1 cellular context compared by ENCODE assay signal in the genomic region with DNA sequence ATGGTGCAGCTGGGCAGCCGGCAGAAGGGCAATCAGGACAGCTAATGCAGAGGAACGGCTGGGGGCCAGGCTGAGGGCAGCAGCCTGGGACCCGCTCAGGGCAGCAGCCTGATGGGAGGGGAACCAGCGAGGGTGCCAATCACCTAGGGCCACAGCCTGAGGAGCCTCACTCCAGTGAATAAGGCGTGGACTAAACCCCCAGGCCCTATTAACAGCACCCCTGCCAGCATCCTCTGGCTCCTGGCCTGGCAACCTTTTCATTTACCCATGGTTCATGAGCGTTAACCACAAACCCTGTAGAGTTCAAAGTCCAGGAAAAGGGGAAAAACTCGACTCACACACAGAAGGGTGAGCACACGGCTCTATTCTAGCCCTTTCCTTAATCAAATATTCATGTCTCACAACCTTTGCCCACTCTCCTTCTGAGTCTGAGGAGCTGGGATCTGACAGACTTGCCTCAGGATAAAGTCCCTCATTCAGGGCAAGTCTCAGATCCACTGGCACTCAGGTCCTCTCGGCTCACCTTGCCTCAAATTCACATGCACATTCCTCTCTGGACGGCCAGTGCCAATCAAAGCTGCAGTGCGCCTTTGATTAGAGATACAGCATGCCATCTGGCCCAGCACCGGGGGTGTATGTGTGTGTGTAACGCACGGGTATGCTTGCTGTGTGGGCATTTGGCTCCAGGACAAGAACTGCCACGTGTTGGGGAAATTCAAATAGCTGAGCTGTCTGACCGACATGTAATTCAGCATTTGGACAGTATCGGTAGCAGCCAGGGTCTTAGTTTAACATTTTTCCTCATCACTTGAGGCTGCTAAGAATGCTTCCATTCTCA.
TF ChIP-seq lines count a peak whose summit lies in the region.

No MANE protein-coding gene starts in this region.

TF ChIP-seq in IMR-90, 13 proteins besides CTCF, POLR2A, EP300 and RAD21 (continued from another document):
- no peak for TF ChIP-seq ELK1 (IDR thresholded peaks at IDR 0.05; ENCODE audit: borderline replicate concordance, low read depth, low read length)
